ENCODE assay signal across 9 cellular contexts in genomic region chr6:90179190-90180169, GRCh38.
DNase-seq lines count a peak whose midpoint lies in the region; ATAC-seq and TF ChIP-seq lines count a peak whose summit lies in the region.
"Had no signal": no experiment of that assay in that cellular context is flagged by ENCODE, and none has a peak within 500 bp of the region (broad histone marks: within the 10 kb centered on the region; RNA-seq: fewer than 3 reads in every experiment).

No MANE protein-coding gene starts in this region.

- CTCF ChIA-PET in PC-9 (lab: Charles Lee): no interaction called here

- H3K27me3 ChIP-seq in left ventricle myocardium inferior (ENCODE audit: low read depth) (no peaks in the 10 kb centered on the region), right cardiac atrium (ENCODE audit: control insufficient read depth, insufficient read depth) (no peaks in the 10 kb centered on the region), PC-9 (ENCODE audit: insufficient read depth, low read depth) (no peaks in the 10 kb centered on the region), esophagus muscularis mucosa (no peaks in the 10 kb centered on the region), upper lobe of left lung (no peaks in the 10 kb centered on the region)

- H3F3A ChIP-seq in PC-9 (ENCODE audit: insufficient read depth, low read depth): no peaks in the 10 kb centered on the region

- TF ChIP-seq CTCF in left ventricle myocardium inferior (IDR thresholded peaks at IDR 0.05; ENCODE audit: borderline replicate concordance): peak; percentile 50
- peak; percentile 64 for TF ChIP-seq CTCF in PC-9 (conservative IDR thresholded peaks at IDR 0.05)
- TF ChIP-seq CTCF in esophagus muscularis mucosa (IDR thresholded peaks at IDR 0.05): peak in 2 of 3 experiments; percentile 27 to 45
- peak in 4 of 6 experiments; percentile 19 to 34 (median 28) for TF ChIP-seq CTCF in upper lobe of left lung (IDR thresholded peaks at IDR 0.05)

- H3K9me2 ChIP-seq in PC-9 (ENCODE audit: insufficient read depth): no peaks in the 10 kb centered on the region

- H3K4me3 ChIP-seq in left ventricle myocardium inferior: no peak overlapping the region
- H3K4me3 ChIP-seq in right cardiac atrium (ENCODE audit: low read length): no peak overlapping the region
- no peak overlapping the region for H3K4me3 ChIP-seq in PC-9
- no peak overlapping the region for H3K4me3 ChIP-seq in esophagus muscularis mucosa
- no peak overlapping the region for H3K4me3 ChIP-seq in upper lobe of left lung

- DNase-seq in left ventricle myocardium inferior: no peak
- DNase-seq in right cardiac atrium: no peak
- no peak for DNase-seq in PC-9
- no peak for DNase-seq in esophagus muscularis mucosa (ENCODE audit: extremely low spot score)
- no peak for DNase-seq in upper lobe of left lung
- DNase-seq: NCI-H446 treated with DMSO at 0.1 percent for 48 hours had no signal

- intact Hi-C loops in left ventricle myocardium inferior (cut with micrococcal nuclease) (no loop called here), right cardiac atrium (cut with DNase I) (no loop called here), PC-9 (cut with micrococcal nuclease; ENCODE audit: unreplicated experiment) (loop anchor here (5.0 to 10.0 kb wide), 2 partner anchors 118 to 235 kb away; partner anchors contain the start of gene BACH2), esophagus muscularis mucosa (cut with DNase I) (no loop called here)

- H3K36me3 ChIP-seq in left ventricle myocardium inferior: no peaks in the 10 kb centered on the region
- no peaks in the 10 kb centered on the region for H3K36me3 ChIP-seq in PC-9 (ENCODE audit: low read depth)
- no peaks in the 10 kb centered on the region for H3K36me3 ChIP-seq in esophagus muscularis mucosa
- no peaks in the 10 kb centered on the region for H3K36me3 ChIP-seq in upper lobe of left lung

- TF ChIP-seq POLR2A in esophagus muscularis mucosa (IDR thresholded peaks at IDR 0.05; ENCODE audit: low read depth) (no peak), upper lobe of left lung (IDR thresholded peaks at IDR 0.05) (no peak)

- BruUV-seq in PC-9 (replicated peaks; lab: Mats Ljungman, UMichigan): no TSS peak

- H3K4me1 ChIP-seq in left ventricle myocardium inferior: peaks cover 51% of the 10 kb centered on the region
- peaks cover 1% of the 10 kb centered on the region for H3K4me1 ChIP-seq in right cardiac atrium (ENCODE audit: control insufficient read depth, insufficient read depth, low read length)
- no peaks in the 10 kb centered on the region for H3K4me1 ChIP-seq in PC-9 (replicated peaks; ENCODE audit: insufficient read depth)
- peaks cover 24 to 37% (median 27%) of the 10 kb centered on the region in 4 donors for H3K4me1 ChIP-seq in esophagus muscularis mucosa
- peaks cover 23 to 37% (median 32%) of the 10 kb centered on the region in 4 donors for H3K4me1 ChIP-seq in upper lobe of left lung

- H3K27ac ChIP-seq in left ventricle myocardium inferior (replicated peaks) (no peak overlapping the region), right cardiac atrium (ENCODE audit: low read length) (no peak overlapping the region), PC-9 (no peak overlapping the region), esophagus muscularis mucosa (replicated peaks in 1 of 4) (no peak overlapping the region), upper lobe of left lung (peak overlapping the region in 2 of 4 donors; percentile 73 to 81)

- no peaks in the 10 kb centered on the region for H3K79me2 ChIP-seq in PC-9 (ENCODE audit: low read depth)

- no peaks in the 10 kb centered on the region for H4K20me1 ChIP-seq in PC-9 (ENCODE audit: insufficient read depth)

- TF ChIP-seq EP300 in esophagus muscularis mucosa (IDR thresholded peaks at IDR 0.05) (no peak), upper lobe of left lung (IDR thresholded peaks at IDR 0.05) (no peak)

- H3K9me3 ChIP-seq in left ventricle myocardium inferior (replicated peaks) (peaks cover 1% of the 10 kb centered on the region), right cardiac atrium (ENCODE audit: control insufficient read depth, low read length) (no peaks in the 10 kb centered on the region), PC-9 (ENCODE audit: insufficient read depth, low read depth) (no peaks in the 10 kb centered on the region), esophagus muscularis mucosa (no peaks in the 10 kb centered on the region), upper lobe of left lung (no peaks in the 10 kb centered on the region)

- H2AFZ ChIP-seq in PC-9: no peak overlapping the region

- H3K4me2 ChIP-seq in PC-9: no peak overlapping the region

- ATAC-seq in right cardiac atrium: no peak
- ATAC-seq in upper lobe of left lung (ENCODE audit: low FRiP score in 2 of 2): no peak
- ATAC-seq in HG02870 (IDR thresholded peaks at IDR 0.05; ENCODE audit: unreplicated experiment): no peak
- no peak for ATAC-seq in HG03457 (IDR thresholded peaks at IDR 0.05; ENCODE audit: unreplicated experiment)
- no peak for ATAC-seq in GM21390 (IDR thresholded peaks at IDR 0.05; ENCODE audit: unreplicated experiment)

- WGBS in right cardiac atrium: 97% methylated on average over 1 of the region's 1 CpG
- WGBS in esophagus muscularis mucosa: 93% methylated on average over 1 of the region's 1 CpG
- WGBS in upper lobe of left lung, 2 donors: 84 to 89% methylated on average over 1 of the region's 1 CpG

- POLR2A ChIA-PET in PC-9 (lab: Charles Lee; ENCODE audit: unreplicated experiment): no interaction called here
